32 cellular contexts compared by ENCODE assay signal in genomic region chr6:169160855-169161560, GRCh38.
A peak's percentile ranks its signal among the peaks of the same experiment; 100 is the strongest.
DNase-seq lines count a peak whose midpoint lies in the region; ATAC-seq, FAIRE-seq and TF ChIP-seq lines count a peak whose summit lies in the region.
"Had no signal": no experiment of that assay in that cellular context is flagged by ENCODE, and none has a peak within 500 bp of the region (broad histone marks: within the 10 kb centered on the region; RNA-seq: fewer than 3 reads in every experiment).

No MANE protein-coding gene starts in this region.

- no peak overlapping the region for H2AFZ ChIP-seq in HepG2 (ENCODE audit: low read length)

- TF ChIP-seq CTCF in HepG2 (CRISPR knock-in tag; IDR thresholded peaks at IDR 0.05) = no peak
- no peak for TF ChIP-seq CTCF in right lobe of liver (IDR thresholded peaks at IDR 0.05)
- no peak for TF ChIP-seq CTCF in ascending aorta (IDR thresholded peaks at IDR 0.05)
- no peak for TF ChIP-seq CTCF in nephron (IDR thresholded peaks at IDR 0.05; ENCODE audit: unreplicated experiment in 3 of 3)
- TF ChIP-seq CTCF in mucosa of descending colon (IDR thresholded peaks at IDR 0.05) = no peak

- H3K36me3 ChIP-seq in HepG2 (replicated peaks in 1 of 2; ENCODE audit: control insufficient read depth in 1 of 2, insufficient read depth in 2 of 2, low read length in 2 of 2) = no peaks in the 10 kb centered on the region
- no peaks in the 10 kb centered on the region for H3K36me3 ChIP-seq in right lobe of liver
- no peaks in the 10 kb centered on the region for H3K36me3 ChIP-seq in ascending aorta
- H3K36me3 ChIP-seq in mucosa of descending colon (ENCODE audit: low read depth) = no peaks in the 10 kb centered on the region
- H3K36me3 ChIP-seq: esophagus squamous epithelium, Peyer's patch, thyroid gland had no signal

- DNase-seq in HepG2 (ENCODE audit: low spot score) (no peak), right lobe of liver (no peak), ascending aorta (ENCODE audit: low spot score in 2 of 2) (no peak), mucosa of descending colon (no peak), hypothalamus (lab: John Stamatoyannopoulos, UW) (no peak)
- DNase-seq: ACHN; activated CD4-positive, alpha-beta T cell treated with anti-CD3 and anti-CD28 coated beads, Interleukin-2, amount 50 U/mL, for 1 hour; activated naive CD4-positive, alpha-beta T cell treated with anti-CD3 and anti-CD28 coated beads, Interleukin-2, amount 10 ng/mL, durations not matched to agents 7 days and 5 days; amygdala; C1 segment of cervical spinal cord; caudate nucleus; COR-L47; DMS53; esophagus squamous epithelium; GDM1; immature natural killer cell; naive thymus-derived CD4-positive, alpha-beta T cell; NCI-H1694; NCI-H2171; NCI-H524; Peyer's patch; SIG-M5; stimulated activated naive CD8-positive, alpha-beta T cell treated with anti-CD3 and anti-CD28 coated beads, Interleukin-15, amount 100 ng/mL, for 72 hours; thyroid gland had no signal

- BruUV-seq in HepG2 (replicated peaks; lab: Mats Ljungman, UMichigan) = no TSS peak

- no peak overlapping the region for H3K9ac ChIP-seq in HepG2 (ENCODE audit: insufficient read depth, low read depth, low read length)

- no peak overlapping the region for H3K4me2 ChIP-seq in HepG2 (ENCODE audit: low read depth, low read length)

- POLR2A ChIA-PET in HepG2 (lab: Yijun Ruan, JAX) = no interaction called here

- H3K9me3 Mint-ChIP-seq in nephron = peaks cover 3% of the 10 kb centered on the region
- H3K9me3 Mint-ChIP-seq: activated naive CD4-positive, alpha-beta T cell treated with anti-CD3 and anti-CD28 coated beads, Interleukin-2, amount 10 ng/mL, durations not matched to agents 7 days and 5 days; activated T-helper 1 cell treated with anti-CD3 and anti-CD28 coated beads, Interleukin-12 subunit alpha, Interleukin-12 subunit beta, Interleukin-2, Interleukin-4 antibody, amounts not matched to agents 30 ng/mL and 10 ng/mL and 1 ng/mL, durations not matched to agents 14 hours and 24 hours and 36 hours; dendritic cell treated with granulocyte-macrophage colony-stimulating factor and Interleukin-4, amounts not matched to agents 40 ng/mL and 50 ng/mL, for 4 days; immature natural killer cell; naive thymus-derived CD4-positive, alpha-beta T cell; stimulated activated naive CD8-positive, alpha-beta T cell treated with anti-CD3 and anti-CD28 coated beads, Interleukin-15, amount 100 ng/mL, for 72 hours had no signal

- 31% methylated on average over 11 of the region's 15 CpGs for WGBS in HepG2 (ENCODE audit: low lambda C conversion rate)
- WGBS in right lobe of liver (ENCODE audit: insufficient coverage, low coverage, low lambda C conversion rate, missing lambda C conversion rate) = 73% methylated on average over 7 of the region's 15 CpGs

- no peaks in the 10 kb centered on the region for H3K4me1 ChIP-seq in HepG2 (ENCODE audit: insufficient read depth, low read length)
- no peaks in the 10 kb centered on the region for H3K4me1 ChIP-seq in right lobe of liver
- peaks cover 15 to 43% of the 10 kb centered on the region in 2 donors for H3K4me1 ChIP-seq in ascending aorta
- H3K4me1 ChIP-seq in mucosa of descending colon (ENCODE audit: low read depth) = no peaks in the 10 kb centered on the region
- H3K4me1 ChIP-seq: Peyer's patch had no signal

- ATAC-seq in HepG2 = no peak
- no peak for ATAC-seq in right lobe of liver
- ATAC-seq in GM18511 (IDR thresholded peaks at IDR 0.05; ENCODE audit: unreplicated experiment) = no peak
- ATAC-seq in mucosa of descending colon = no peak
- ATAC-seq: left lobe of liver; naive thymus-derived CD4-positive, alpha-beta T cell; WTC11 had no signal

- no peaks in the 10 kb centered on the region for H4K20me1 ChIP-seq in HepG2 (ENCODE audit: insufficient read depth, low read length)

- H3K9me3 ChIP-seq in HepG2 (ENCODE audit: low read length) (no peaks in the 10 kb centered on the region), right lobe of liver (no peaks in the 10 kb centered on the region), ascending aorta (no peaks in the 10 kb centered on the region), mucosa of descending colon (no peaks in the 10 kb centered on the region)
- H3K9me3 ChIP-seq: esophagus squamous epithelium, Peyer's patch, thyroid gland had no signal

- TF ChIP-seq EP300 in HepG2 (IDR thresholded peaks at IDR 0.05; ENCODE audit: low read depth in 2 of 2, low read length in 2 of 2) (no peak), HepG2 (CRISPR knock-in tag; IDR thresholded peaks at IDR 0.05; ENCODE audit: borderline replicate concordance) (no peak)

- no peak overlapping the region for H3K4me3 ChIP-seq in HepG2 (replicated peaks in 1 of 3; ENCODE audit: insufficient read depth in 1 of 3, low read depth in 2 of 3, low read length in 3 of 3)
- H3K4me3 ChIP-seq in right lobe of liver = no peak overlapping the region
- H3K4me3 ChIP-seq in ascending aorta = no peak overlapping the region
- no peak overlapping the region for H3K4me3 ChIP-seq in mucosa of descending colon
- H3K4me3 ChIP-seq: esophagus squamous epithelium, Peyer's patch, skin epidermis, thyroid gland had no signal

- no peaks in the 10 kb centered on the region for H3K36me3 Mint-ChIP-seq in nephron (ENCODE audit: low read depth)
- H3K36me3 Mint-ChIP-seq: activated naive CD4-positive, alpha-beta T cell treated with anti-CD3 and anti-CD28 coated beads, Interleukin-2, amount 10 ng/mL, durations not matched to agents 7 days and 5 days; immature natural killer cell; naive thymus-derived CD4-positive, alpha-beta T cell had no signal

- H3K27me3 ChIP-seq in HepG2 (ENCODE audit: control insufficient read depth in 1 of 2, insufficient read depth in 2 of 2, low read length in 2 of 2) (peaks cover 21 to 84% of the 10 kb centered on the region in 2 experiments), right lobe of liver (no peaks in the 10 kb centered on the region), ascending aorta (no peaks in the 10 kb centered on the region)
- H3K27me3 ChIP-seq: Peyer's patch, thyroid gland had no signal

- CTCF ChIA-PET in HepG2 (lab: Yijun Ruan, JAX; ENCODE audit: low intra/inter-chr PET ratio, low total read pairs) = no interaction called here

- peaks cover 7% of the 10 kb centered on the region for H3K27me3 Mint-ChIP-seq in nephron (ENCODE audit: low read depth)
- H3K27me3 Mint-ChIP-seq: activated naive CD4-positive, alpha-beta T cell treated with anti-CD3 and anti-CD28 coated beads, Interleukin-2, amount 10 ng/mL, durations not matched to agents 7 days and 5 days; dendritic cell treated with granulocyte-macrophage colony-stimulating factor and Interleukin-4, amounts not matched to agents 40 ng/mL and 50 ng/mL, for 4 days had no signal

- no peak for FAIRE-seq in HepG2 (lab: Jason Lieb, UNC)
- FAIRE-seq: frontal cortex had no signal

- H3K79me2 ChIP-seq in HepG2 (ENCODE audit: insufficient read depth, low read length) = no peaks in the 10 kb centered on the region

- in situ Hi-C loops in HepG2 (cut with HindIII; ENCODE audit: extremely low pct_ligation_motif_present, low pct_unique_long_range_greater_than_20kb) = no loop called here

- H3K27ac Mint-ChIP-seq in nephron = peak overlapping the region; percentile 8 to 93 (median 86)
- H3K27ac Mint-ChIP-seq: activated naive CD4-positive, alpha-beta T cell treated with anti-CD3 and anti-CD28 coated beads, Interleukin-2, amount 10 ng/mL, durations not matched to agents 7 days and 5 days; activated T-helper 1 cell treated with anti-CD3 and anti-CD28 coated beads, Interleukin-12 subunit alpha, Interleukin-12 subunit beta, Interleukin-2, Interleukin-4 antibody, amounts not matched to agents 30 ng/mL and 10 ng/mL and 1 ng/mL, durations not matched to agents 14 hours and 24 hours and 36 hours; dendritic cell treated with granulocyte-macrophage colony-stimulating factor and Interleukin-4, amounts not matched to agents 40 ng/mL and 50 ng/mL, for 4 days; immature natural killer cell; WTC11 had no signal

- H3K4me1 Mint-ChIP-seq in nephron = peaks cover 71% of the 10 kb centered on the region
- H3K4me1 Mint-ChIP-seq: activated naive CD4-positive, alpha-beta T cell treated with anti-CD3 and anti-CD28 coated beads, Interleukin-2, amount 10 ng/mL, durations not matched to agents 7 days and 5 days; immature natural killer cell; naive thymus-derived CD4-positive, alpha-beta T cell had no signal

- H3K27ac ChIP-seq in HepG2 (ENCODE audit: extremely low read length, insufficient read depth, low read length) (no peak overlapping the region), right lobe of liver (no peak overlapping the region), ascending aorta (peak overlapping the region; percentile 66 to 87)
- H3K27ac ChIP-seq: Peyer's patch had no signal

- H3K4me3 Mint-ChIP-seq in nephron = peak overlapping the region in 1 of 3 experiments; percentile 3
- H3K4me3 Mint-ChIP-seq: activated naive CD4-positive, alpha-beta T cell treated with anti-CD3 and anti-CD28 coated beads, Interleukin-2, amount 10 ng/mL, durations not matched to agents 7 days and 5 days; activated T-helper 1 cell treated with anti-CD3 and anti-CD28 coated beads, Interleukin-12 subunit alpha, Interleukin-12 subunit beta, Interleukin-2, Interleukin-4 antibody, amounts not matched to agents 30 ng/mL and 10 ng/mL and 1 ng/mL, durations not matched to agents 14 hours and 24 hours and 36 hours; dendritic cell treated with granulocyte-macrophage colony-stimulating factor and Interleukin-4, amounts not matched to agents 40 ng/mL and 50 ng/mL, for 4 days; immature natural killer cell; naive thymus-derived CD4-positive, alpha-beta T cell; stimulated activated naive CD8-positive, alpha-beta T cell treated with anti-CD3 and anti-CD28 coated beads, Interleukin-15, amount 100 ng/mL, for 72 hours; WTC11 had no signal

- intact Hi-C loops in HepG2 (cut with micrococcal nuclease; ENCODE audit: unreplicated experiment) (no loop called here), right lobe of liver (cut with DNase I) (no loop called here), ascending aorta (cut with DNase I) (loop anchor here (10.0 kb wide), 1 partner anchor 1616 kb away; no protein-coding TSS in a partner anchor), mucosa of descending colon (cut with DNase I, micrococcal nuclease) (no loop called here)

- no peak for TF ChIP-seq RAD21 in HepG2 (CRISPR knock-in tag; IDR thresholded peaks at IDR 0.05)

- no peak for TF ChIP-seq POLR2A in HepG2 (IDR thresholded peaks at IDR 0.05; ENCODE audit: insufficient read depth in 1 of 2, low read depth in 2 of 2, low read length in 2 of 2)
- no peak for TF ChIP-seq POLR2A in right lobe of liver (IDR thresholded peaks at IDR 0.05)

TF ChIP-seq in HepG2, 621 proteins besides CTCF, POLR2A, EP300 and RAD21:
- TF ChIP-seq ZNF713 (CRISPR knock-in tag; IDR thresholded peaks at IDR 0.05) (no peak), CEBPB (IDR thresholded peaks at IDR 0.05; ENCODE audit: borderline replicate concordance, low read depth, low read length) (peak; percentile 21; the same call in 1 of the 2 replicates), SIN3B (IDR thresholded peaks at IDR 0.05; ENCODE audit: low read length) (no peak)

Comparison
In these comparisons a context has a peak if more than half of its experiments do, and no peak if none do; other contexts are left out.
1. H3K27ac ChIP-seq: peak in ascending aorta (2 of 2); none in HepG2 (single experiment) and right lobe of liver (0 of 3).